Comparison of ENCODE assay signal across 8 cellular contexts in the genomic region with DNA sequence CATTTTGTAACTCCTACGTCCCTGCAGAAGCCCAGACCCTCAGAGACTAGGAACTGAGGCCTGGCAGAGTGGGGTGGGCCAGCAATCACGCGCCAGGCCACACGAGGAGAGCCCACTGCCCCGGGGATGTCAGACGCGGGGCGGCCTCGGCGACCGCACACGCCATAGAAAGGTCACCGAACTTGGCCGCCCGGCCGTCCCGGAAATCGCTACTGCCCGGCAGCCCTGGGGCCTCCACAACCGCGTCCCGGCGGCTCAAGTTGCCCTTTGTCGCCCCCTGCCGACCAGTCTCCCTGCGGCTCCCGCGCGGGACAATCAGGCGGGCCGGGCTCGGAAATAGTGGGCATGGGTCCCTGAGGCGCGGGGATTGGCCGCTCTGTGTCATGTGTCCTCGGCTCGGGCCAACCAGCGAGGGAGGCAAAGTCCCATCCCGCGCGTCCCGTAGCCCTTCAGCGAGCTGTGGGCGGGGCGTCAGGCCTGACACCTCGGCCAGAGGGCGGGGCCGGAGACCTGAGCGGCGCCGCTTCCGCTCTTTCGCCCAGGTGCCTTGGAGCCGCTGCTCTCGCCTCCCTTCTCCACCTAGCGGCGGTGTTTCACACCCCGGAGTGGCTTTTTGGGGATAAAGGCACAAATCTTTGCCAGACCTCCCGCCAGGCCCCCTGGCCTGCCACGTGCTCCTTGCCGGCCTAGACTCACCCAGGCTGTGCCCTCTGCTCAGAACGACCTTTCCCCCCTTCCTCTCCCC. TPM values are rescaled to one million over a fixed set of nuclear protein-coding genes. Genes with fewer than 3 reads are reported as not detected.
DNase-seq lines count a peak whose midpoint lies in the region; ATAC-seq and TF ChIP-seq lines count a peak whose summit lies in the region.

No MANE protein-coding gene starts in this region.

- peak; percentile 98 for ATAC-seq in HG03439 (IDR thresholded peaks at IDR 0.05; ENCODE audit: unreplicated experiment)
- ATAC-seq in activated CD4-positive, alpha-beta T cell treated with anti-CD3 and anti-CD28 coated beads for 36 hours: peak; percentile 100

- peak overlapping the region; percentile 62 for H3K4me3 ChIP-seq in BE2C (ENCODE audit: low read depth, low read length)

- peak; percentile 99 for DNase-seq in BE2C
- peak; percentile 98 for DNase-seq in NCI-H510A (lab: John Stamatoyannopoulos, UW)
- DNase-seq in activated CD4-positive, alpha-beta T cell treated with anti-CD3 and anti-CD28 coated beads for 36 hours: peak; percentile 100
- DNase-seq in stimulated activated CD4-positive, alpha-beta T cell treated with anti-CD3 and anti-CD28 coated beads, Interleukin-1b, Interleukin-23, amount 100 ng/mL, for 4 hours (ENCODE audit: low read depth in 2 of 2): peak; percentile 99

- POLR2A ChIA-PET in activated CD4-positive, alpha-beta T cell treated with anti-CD3 and anti-CD28 coated beads for 36 hours (lab: Charles Lee): interaction anchor here (0.5 to 2.0 kb wide), 6 partner anchors 22 to 293 kb away, joined by 3 to 6 read pairs (median 4); no protein-coding TSS in a partner anchor

- H3K4me1 Mint-ChIP-seq in activated CD4-positive, alpha-beta T cell treated with anti-CD3 and anti-CD28 coated beads for 36 hours: peaks cover 13% of the 10 kb centered on the region

- peak; percentile 68 for TF ChIP-seq CTCF in BE2C (IDR thresholded peaks at IDR 0.05; ENCODE audit: low read depth, low read length)

- peak overlapping the region; percentile 70 for H3K4me3 Mint-ChIP-seq in activated CD4-positive, alpha-beta T cell treated with anti-CD3 and anti-CD28 coated beads for 36 hours

- H3K4me1 ChIP-seq in BE2C: peaks cover 2% of the 10 kb centered on the region; the same call in 1 of the 2 replicates

- H3K9me3 Mint-ChIP-seq in activated CD4-positive, alpha-beta T cell treated with anti-CD3 and anti-CD28 coated beads for 36 hours (ENCODE audit: low read depth): no peaks in the 10 kb centered on the region

- H3K27me3 Mint-ChIP-seq in activated CD4-positive, alpha-beta T cell treated with anti-CD3 and anti-CD28 coated beads for 36 hours: no peaks in the 10 kb centered on the region

- CTCF ChIA-PET in activated CD4-positive, alpha-beta T cell treated with anti-CD3 and anti-CD28 coated beads for 36 hours (lab: Charles Lee): interaction anchor here (0.6 to 5.7 kb wide), 56 partner anchors 8 to 508 kb away, joined by 3 to 55 read pairs (median 4); partner anchors contain the start of genes DEGS2 and EVL

- intact Hi-C loops in activated CD4-positive, alpha-beta T cell treated with anti-CD3 and anti-CD28 coated beads for 36 hours (cut with DNase I, micrococcal nuclease): loop anchor here (1.0 to 2.0 kb wide), 16 partner anchors 21 to 589 kb away; partner anchors contain the start of genes CCDC85C (in 1 of the 2), CYP46A1 (in 1 of the 2), DEGS2 (in 1 of the 2) and WDR25 (in 1 of the 2)

- peak; percentile 70 for TF ChIP-seq POLR2A in GM19193 (IDR thresholded peaks at IDR 0.05; ENCODE audit: extremely low read depth, insufficient read depth, insufficient read length)

- peak overlapping the region; percentile 96 for H3K27ac ChIP-seq in cingulate gyrus (ENCODE audit: low read depth, low read length)
- peak overlapping the region; percentile 93 for H3K27ac ChIP-seq in layer of hippocampus (ENCODE audit: low read depth, low read length)

- H3K27me3 ChIP-seq in BE2C (no peaks in the 10 kb centered on the region), layer of hippocampus (ENCODE audit: control insufficient read depth, insufficient read depth, low read length) (no peaks in the 10 kb centered on the region)

- H3K9me3 ChIP-seq in BE2C: no peaks in the 10 kb centered on the region

- no peaks in the 10 kb centered on the region for H3K36me3 ChIP-seq in BE2C

- H3K27ac Mint-ChIP-seq in activated CD4-positive, alpha-beta T cell treated with anti-CD3 and anti-CD28 coated beads for 36 hours: peak overlapping the region; percentile 92

- H3K36me3 Mint-ChIP-seq in activated CD4-positive, alpha-beta T cell treated with anti-CD3 and anti-CD28 coated beads for 36 hours (ENCODE audit: low read depth): no peaks in the 10 kb centered on the region

RNA-seq across cellular contexts. Expression of gene DEGS2, which starts 33.4 kb away (rescaled TPM):
- polyA plus RNA-seq in BE2C (2012; ENCODE audit: insufficient read depth, insufficient read length, low read depth): 0.32 TPM
- 1 to 10 TPM; 2.6 to 2.8 TPM for total RNA-seq in activated CD4-positive, alpha-beta T cell treated with anti-CD3 and anti-CD28 coated beads for 36 hours

RNA-seq across cellular contexts. Expression of gene YY1, which starts 46.1 kb away (rescaled TPM):
- polyA plus RNA-seq in BE2C (2012; ENCODE audit: insufficient read depth, insufficient read length, low read depth): 87.1 TPM
- 100 to 1,000 TPM in 1 of 2 experiments, 10 to 100 TPM in 1; 99.7 to 104 TPM for total RNA-seq in activated CD4-positive, alpha-beta T cell treated with anti-CD3 and anti-CD28 coated beads for 36 hours

Comparison
In these comparisons a context has a peak if more than half of its experiments do, and no peak if none do; other contexts are left out.
1. Peak in every context shown above with its lines: DNase-seq, ATAC-seq, H3K4me3 ChIP-seq and H3K27ac ChIP-seq.